13 cellular contexts compared by ENCODE assay signal in the genomic region with DNA sequence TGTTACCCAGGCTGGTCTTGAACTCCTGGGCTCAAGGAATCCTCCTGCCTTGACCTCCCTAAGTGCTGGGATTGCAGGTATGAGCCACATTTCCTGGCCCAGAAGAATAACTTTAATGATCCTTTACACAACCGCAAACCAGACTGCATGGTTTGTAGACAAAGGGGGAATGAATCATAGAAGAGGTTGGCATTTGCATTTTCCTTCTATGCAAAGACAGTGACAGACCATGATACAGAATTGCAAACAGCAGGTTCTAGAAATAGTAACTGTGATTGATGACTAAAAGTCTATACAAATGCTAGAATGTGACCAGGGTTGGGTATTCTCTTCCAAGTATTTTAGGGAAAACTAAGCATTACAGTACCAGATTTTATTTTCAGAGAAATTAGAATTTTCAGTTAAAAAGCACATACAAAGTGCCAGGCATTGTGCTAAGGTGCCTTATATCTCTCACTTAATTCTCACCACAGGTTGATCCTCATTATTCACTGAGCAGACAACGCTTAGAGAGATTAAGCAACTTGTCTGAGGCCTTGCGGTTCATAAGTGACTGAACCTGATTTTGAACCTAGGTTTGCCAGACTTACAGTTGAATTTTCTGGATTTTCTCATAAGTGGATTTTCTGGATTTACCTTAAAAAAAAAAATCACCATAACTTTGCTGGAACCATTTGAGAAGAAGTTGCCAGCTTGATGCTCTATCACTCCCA.
DNase-seq lines count a peak whose midpoint lies in the region; ATAC-seq, FAIRE-seq and TF ChIP-seq lines count a peak whose summit lies in the region.
"Had no signal": no experiment of that assay in that cellular context is flagged by ENCODE, and none has a peak within 500 bp of the region (broad histone marks: within the 10 kb centered on the region; RNA-seq: fewer than 3 reads in every experiment).

No MANE protein-coding gene starts in this region.

- no peaks in the 10 kb centered on the region for H3K36me3 ChIP-seq in GM12878 (ENCODE audit: control insufficient read depth in 2 of 2, insufficient read depth in 2 of 2, low read length in 1 of 2)
- no peaks in the 10 kb centered on the region for H3K36me3 ChIP-seq in sigmoid colon
- H3K36me3 ChIP-seq: neutrophil had no signal

- H4K20me1 ChIP-seq in GM12878 (ENCODE audit: control insufficient read depth, insufficient read depth): 0 out of 2 replicates have a peak, but pooled peaks cover 3% of the 10 kb centered on the region

- peaks cover 8% of the 10 kb centered on the region for H3K4me1 ChIP-seq in GM12878 (ENCODE audit: control insufficient read depth, insufficient read depth, low read length)
- H3K4me1 ChIP-seq in sigmoid colon: peaks cover 0 to 17% (median under 1%) of the 10 kb centered on the region in 4 donors
- H3K4me1 ChIP-seq: BLaER1 had no signal

- WGBS in GM12878 (ENCODE audit: insufficient coverage, insufficient replicate concordance, low lambda C conversion rate, missing lambda C conversion rate): 77% methylated on average over 3 of the region's 3 CpGs
- WGBS in sigmoid colon, 2 donors: 90 to 96% methylated on average over 3 of the region's 3 CpGs

- CTCF ChIA-PET in GM12878 (lab: Yijun Ruan, JAX): no interaction called here

- RAD21 ChIA-PET in GM12878 (lab: Charles Lee; ENCODE audit: unreplicated experiment): no interaction called here

- no TSS peak for BruUV-seq in GM12878 (replicated peaks; lab: Mats Ljungman, UMichigan)

- intact Hi-C loops in GM12878 (cut with micrococcal nuclease; ENCODE audit: unreplicated experiment) (no loop called here), sigmoid colon (cut with DNase I) (no loop called here)

- in situ Hi-C loops in GM12878 (cut with MboI): no loop called here

- H3K27me3 ChIP-seq in GM12878 (replicated peaks in 1 of 2; ENCODE audit: control insufficient read depth in 2 of 2, insufficient read depth in 2 of 2, low read length in 1 of 2) (no peaks in the 10 kb centered on the region), sigmoid colon (no peaks in the 10 kb centered on the region)
- H3K27me3 ChIP-seq: BLaER1, neutrophil had no signal

- no peak overlapping the region for H2AFZ ChIP-seq in GM12878 (ENCODE audit: control insufficient read depth, low read depth, low read length)

- DNase-seq in activated T-cell treated with anti-CD3 and anti-CD28 coated beads, Interleukin-2, amount 50 U/mL, for 72 hours: no peak
- no peak for DNase-seq in activated T-cell treated with anti-CD3 and anti-CD28 coated beads, Interleukin-2, amount 50 U/mL, for 1 hour
- no peak for DNase-seq in GM12878 (ENCODE audit: low read depth, low spot score)
- no peak for DNase-seq in NCI-H2029 (lab: John Stamatoyannopoulos, UW)
- DNase-seq in sigmoid colon: no peak
- DNase-seq in NCI-H510A (lab: John Stamatoyannopoulos, UW): no peak
- DNase-seq: activated CD4-positive, alpha-beta T cell treated with anti-CD3 and anti-CD28 coated beads, Interleukin-2, amount 10 ng/mL, durations not matched to agents 7 days and 5 days; Right ventricle myocardium superior had no signal

- H3K4me3 ChIP-seq in GM12878 (no peak overlapping the region), sigmoid colon (no peak overlapping the region)
- H3K4me3 ChIP-seq: BLaER1 had no signal

- H3K27ac ChIP-seq in GM12878 (ENCODE audit: control insufficient read depth, insufficient read depth): no peak overlapping the region
- H3K27ac ChIP-seq in sigmoid colon: no peak overlapping the region
- H3K27ac ChIP-seq: BLaER1, neutrophil had no signal

- H3K4me1 Mint-ChIP-seq in activated T-cell treated with anti-CD3 and anti-CD28 coated beads, Interleukin-2, amount 50 U/mL, for 72 hours (ENCODE audit: low read depth): peaks cover 36% of the 10 kb centered on the region
- H3K4me1 Mint-ChIP-seq in stimulated activated memory B cell treated with anti-CD40 and anti-IgM and Interleukin-4, amounts not matched to agents 10 μg/mL and 1 μg/mL and 100 μg/mL, for 72 hours: peaks cover 67% of the 10 kb centered on the region

- SMC1A ChIA-PET in GM12878 (lab: Charles Lee; ENCODE audit: uncharacterized antibody, unreplicated experiment): interaction anchor here (0.9 to 1.1 kb wide), 2 partner anchors 79 to 145 kb away, joined by 3 to 4 read pairs; no protein-coding TSS in a partner anchor

- TF ChIP-seq POLR2A in GM12878 (IDR thresholded peaks at IDR 0.05; ENCODE audit: low read depth, low read length) (no peak), sigmoid colon (IDR thresholded peaks at IDR 0.05) (no peak)

- POLR2A ChIA-PET in GM12878 (lab: Charles Lee): interaction anchor here (0.6 kb wide), 2 partner anchors 19 to 41 kb away, joined by 3 read pairs; no protein-coding TSS in a partner anchor

- H3K9me3 ChIP-seq in GM12878 (replicated peaks; ENCODE audit: control insufficient read depth, insufficient read depth, low read length) (no peaks in the 10 kb centered on the region; the same call in 1 of the 3 replicates), sigmoid colon (no peaks in the 10 kb centered on the region)
- H3K9me3 ChIP-seq: neutrophil had no signal

- FAIRE-seq in GM12878 (lab: Jason Lieb, UNC): no peak

- peaks cover 4 to 10% of the 10 kb centered on the region in 2 donors for H3K36me3 Mint-ChIP-seq in activated T-cell treated with anti-CD3 and anti-CD28 coated beads, Interleukin-2, amount 50 U/mL, for 72 hours (ENCODE audit: insufficient read depth in 2 of 2)
- H3K36me3 Mint-ChIP-seq in stimulated activated memory B cell treated with anti-CD40 and anti-IgM and Interleukin-4, amounts not matched to agents 10 μg/mL and 1 μg/mL and 100 μg/mL, for 72 hours: peaks cover 60% of the 10 kb centered on the region

- H3K4me2 ChIP-seq in GM12878 (ENCODE audit: control insufficient read depth, insufficient read depth): no peak overlapping the region
- H3K4me2 ChIP-seq: BLaER1 had no signal

- H3K9me3 Mint-ChIP-seq in activated T-cell treated with anti-CD3 and anti-CD28 coated beads, Interleukin-2, amount 50 U/mL, for 72 hours: peaks cover 2 to 3% of the 10 kb centered on the region in 2 donors
- peaks cover 11% of the 10 kb centered on the region for H3K9me3 Mint-ChIP-seq in stimulated activated memory B cell treated with anti-CD40 and anti-IgM and Interleukin-4, amounts not matched to agents 10 μg/mL and 1 μg/mL and 100 μg/mL, for 72 hours

- TF ChIP-seq EP300 in GM12878 (IDR thresholded peaks at IDR 0.05; ENCODE audit: borderline replicate concordance in 1 of 2, control insufficient read depth in 1 of 2, low read depth in 2 of 2, low read length in 2 of 2) (no peak), sigmoid colon (IDR thresholded peaks at IDR 0.05) (no peak)

- H3K9ac ChIP-seq in GM12878 (ENCODE audit: control insufficient read depth, insufficient read depth, low read length): no peak overlapping the region
- H3K9ac ChIP-seq: BLaER1 had no signal

- no peak overlapping the region for H3K27ac Mint-ChIP-seq in activated T-cell treated with anti-CD3 and anti-CD28 coated beads, Interleukin-2, amount 50 U/mL, for 72 hours
- no peak overlapping the region for H3K27ac Mint-ChIP-seq in stimulated activated memory B cell treated with anti-CD40 and anti-IgM and Interleukin-4, amounts not matched to agents 10 μg/mL and 1 μg/mL and 100 μg/mL, for 72 hours
- H3K27ac Mint-ChIP-seq: activated CD4-positive, alpha-beta T cell treated with anti-CD3 and anti-CD28 coated beads, Interleukin-2, amount 10 ng/mL, durations not matched to agents 7 days and 5 days had no signal

- H3K4me3 Mint-ChIP-seq in activated T-cell treated with anti-CD3 and anti-CD28 coated beads, Interleukin-2, amount 50 U/mL, for 72 hours: no peak overlapping the region
- H3K4me3 Mint-ChIP-seq in stimulated activated memory B cell treated with anti-CD40 and anti-IgM and Interleukin-4, amounts not matched to agents 10 μg/mL and 1 μg/mL and 100 μg/mL, for 72 hours: no peak overlapping the region
- H3K4me3 Mint-ChIP-seq: activated CD4-positive, alpha-beta T cell treated with anti-CD3 and anti-CD28 coated beads, Interleukin-2, amount 10 ng/mL, durations not matched to agents 7 days and 5 days; central memory CD8-positive, alpha-beta T cell had no signal

- TF ChIP-seq CTCF in GM12878 (IDR thresholded peaks at IDR 0.05 in 2 of 3, conservative IDR thresholded peaks at IDR 0.05 in 1 of 3; ENCODE audit: control insufficient read depth in 2 of 3, extremely low read depth in 1 of 3, insufficient read depth in 1 of 3, low read depth in 3 of 3, low read length in 3 of 3): no peak
- TF ChIP-seq CTCF in sigmoid colon (IDR thresholded peaks at IDR 0.05): no peak

- peaks cover 7% of the 10 kb centered on the region for H3K79me2 ChIP-seq in GM12878 (ENCODE audit: control insufficient read depth, insufficient read depth, low read length)

- peak; percentile 46 to 73 for ATAC-seq in activated T-cell treated with anti-CD3 and anti-CD28 coated beads, Interleukin-2, amount 50 U/mL, for 72 hours (replicated peaks in 1 of 2)
- peak; percentile 55 for ATAC-seq in HG03045 (IDR thresholded peaks at IDR 0.05; ENCODE audit: unreplicated experiment)
- peak; percentile 70 for ATAC-seq in GM12878
- peak; percentile 59 for ATAC-seq in stimulated activated memory B cell treated with anti-CD40 and anti-IgM and Interleukin-4, amounts not matched to agents 10 μg/mL and 1 μg/mL and 100 μg/mL, for 72 hours

- TF ChIP-seq RAD21 in GM12878 (IDR thresholded peaks at IDR 0.05; ENCODE audit: insufficient read depth, low read depth, low read length): no peak

- no peaks in the 10 kb centered on the region for H3K27me3 Mint-ChIP-seq in activated T-cell treated with anti-CD3 and anti-CD28 coated beads, Interleukin-2, amount 50 U/mL, for 72 hours (ENCODE audit: low read depth)
- no peaks in the 10 kb centered on the region for H3K27me3 Mint-ChIP-seq in stimulated activated memory B cell treated with anti-CD40 and anti-IgM and Interleukin-4, amounts not matched to agents 10 μg/mL and 1 μg/mL and 100 μg/mL, for 72 hours
- H3K27me3 Mint-ChIP-seq: activated CD4-positive, alpha-beta T cell treated with anti-CD3 and anti-CD28 coated beads, Interleukin-2, amount 10 ng/mL, durations not matched to agents 7 days and 5 days; central memory CD8-positive, alpha-beta T cell had no signal

TF ChIP-seq in GM12878, 131 proteins besides CTCF, POLR2A, EP300 and RAD21 (continues in another document):
- TF ChIP-seq NFIC (IDR thresholded peaks at IDR 0.05; ENCODE audit: low read depth, low read length) (0 out of 2 replicates have a peak, but pooled peaks have one; percentile 19), EED (IDR thresholded peaks at IDR 0.05; ENCODE audit: low read depth) (0 out of 2 replicates have a peak, but pooled peaks have one; percentile 26), IKZF2 (IDR thresholded peaks at IDR 0.05) (peak; percentile 34 to 44), MEF2B (IDR thresholded peaks at IDR 0.05; ENCODE audit: partially characterized antibody, poor library complexity, severe bottlenecking) (peak; percentile 56), MEF2A (IDR thresholded peaks at IDR 0.05; ENCODE audit: insufficient read depth, low read depth, low read length) (0 out of 2 replicates have a peak, but pooled peaks have one; percentile 21), CBFB (IDR thresholded peaks at IDR 0.05; ENCODE audit: low read depth) (no peak), RUNX3 (IDR thresholded peaks at IDR 0.05; ENCODE audit: low read length) (peak; percentile 75), GABPA (IDR thresholded peaks at IDR 0.05; ENCODE audit: low read depth) (no peak), POU2F2 (IDR thresholded peaks at IDR 0.05; ENCODE audit: borderline replicate concordance, low read depth, low read length) (peak; percentile 52; the same call in 1 of the 3 replicates)
